28 cellular contexts compared by ENCODE assay signal in genomic region chr13:84985860-84986259, GRCh38.
A peak's percentile ranks its signal among the peaks of the same experiment; 100 is the strongest.
DNase-seq lines count a peak whose midpoint lies in the region; ATAC-seq and TF ChIP-seq lines count a peak whose summit lies in the region.
"Had no signal": no experiment of that assay in that cellular context is flagged by ENCODE, and none has a peak within 500 bp of the region (broad histone marks: within the 10 kb centered on the region; RNA-seq: fewer than 3 reads in every experiment).

No MANE protein-coding gene starts in this region.

- POLR2A ChIA-PET in AG04450 (lab: Yijun Ruan, JAX) = no interaction called here
- POLR2A ChIA-PET in OCI-LY7 (lab: Charles Lee) = interaction anchor here (1.3 kb wide), 1 partner anchor 23 kb away, joined by 4 read pairs; no protein-coding TSS in a partner anchor

- BruUV-seq in OCI-LY7 (replicated peaks; lab: Mats Ljungman, UMichigan) = no TSS peak

- no peak overlapping the region for H3K9ac ChIP-seq in Karpas-422 (ENCODE audit: low read length)
- H3K9ac ChIP-seq: BLaER1 treated with 17β-estradiol and CSF1 and Interleukin-3, amounts not matched to agents 10 nM and 100 nM had no signal

- H4K20me1 ChIP-seq in Karpas-422 (ENCODE audit: insufficient read depth, low read depth, low read length) (no peaks in the 10 kb centered on the region), OCI-LY7 (ENCODE audit: insufficient read depth, low read length) (no peaks in the 10 kb centered on the region)
- H4K20me1 ChIP-seq: BLaER1 treated with 17β-estradiol and CSF1 and Interleukin-3, amounts not matched to agents 10 nM and 100 nM had no signal

- no peak overlapping the region for H3K27ac ChIP-seq in AG04450 (ENCODE audit: low read depth, low read length)
- H3K27ac ChIP-seq in Karpas-422 (ENCODE audit: low read length) = no peak overlapping the region
- no peak overlapping the region for H3K27ac ChIP-seq in OCI-LY7 (ENCODE audit: low read depth, low read length, poor library complexity, severe bottlenecking)
- H3K27ac ChIP-seq: BLaER1 treated with 17β-estradiol and CSF1 and Interleukin-3, amounts not matched to agents 10 nM and 100 nM; gastroesophageal sphincter; HL-60; left ventricle myocardium inferior; spleen had no signal

- H3K4me2 ChIP-seq in Karpas-422 (ENCODE audit: low read depth, low read length, poor library complexity, severe bottlenecking) = no peak overlapping the region
- no peak overlapping the region for H3K4me2 ChIP-seq in OCI-LY7 (ENCODE audit: low read length)
- H3K4me2 ChIP-seq: BLaER1 treated with 17β-estradiol and CSF1 and Interleukin-3, amounts not matched to agents 10 nM and 100 nM had no signal

- H3K9me2 ChIP-seq in Karpas-422 (replicated peaks; ENCODE audit: insufficient read depth, low read length) (no peaks in the 10 kb centered on the region), OCI-LY7 (ENCODE audit: insufficient read depth, low read length) (no peaks in the 10 kb centered on the region)

- H3K4me3 ChIP-seq in AG04450 (ENCODE audit: low read depth, low read length) = no peak overlapping the region
- no peak overlapping the region for H3K4me3 ChIP-seq in Karpas-422 (ENCODE audit: low read length)
- H3K4me3 ChIP-seq in OCI-LY7 (ENCODE audit: low read depth, low read length, poor library complexity, severe bottlenecking) = no peak overlapping the region
- H3K4me3 ChIP-seq: BLaER1 treated with 17β-estradiol and CSF1 and Interleukin-3, amounts not matched to agents 10 nM and 100 nM; gastroesophageal sphincter; left ventricle myocardium inferior; spleen had no signal

- H3K27me3 ChIP-seq in AG04450 (ENCODE audit: control insufficient read depth, insufficient read depth, low read length) (no peaks in the 10 kb centered on the region), Karpas-422 (ENCODE audit: low read length) (no peaks in the 10 kb centered on the region)
- H3K27me3 ChIP-seq: BLaER1 treated with 17β-estradiol and CSF1 and Interleukin-3, amounts not matched to agents 10 nM and 100 nM; gastroesophageal sphincter; spleen had no signal

- H2AFZ ChIP-seq in Karpas-422 (ENCODE audit: low read length) (peak overlapping the region; percentile 85; the same call in 1 of the 2 replicates), OCI-LY7 (ENCODE audit: low read length) (peak overlapping the region; percentile 76; the same call in 1 of the 2 replicates)

- H3K4me1 ChIP-seq in Karpas-422 (ENCODE audit: low read length) (peaks cover under 1% of the 10 kb centered on the region), OCI-LY7 (ENCODE audit: insufficient read depth, low read length, poor library complexity, severe bottlenecking) (peaks cover 14% of the 10 kb centered on the region)
- H3K4me1 ChIP-seq: BLaER1 treated with 17β-estradiol and CSF1 and Interleukin-3, amounts not matched to agents 10 nM and 100 nM; Caco-2; gastroesophageal sphincter; left ventricle myocardium inferior; spleen had no signal

- no peaks in the 10 kb centered on the region for H3K79me2 ChIP-seq in Karpas-422 (ENCODE audit: low read length)
- no peaks in the 10 kb centered on the region for H3K79me2 ChIP-seq in OCI-LY7 (ENCODE audit: insufficient read depth, low read depth, low read length)

- peak; percentile 29 for TF ChIP-seq CTCF in AG04450 (IDR thresholded peaks at IDR 0.05; ENCODE audit: low read depth, low read length)
- peak; percentile 73 for TF ChIP-seq CTCF in OCI-LY7 (conservative IDR thresholded peaks at IDR 0.05; ENCODE audit: low read length)

- intact Hi-C loops in OCI-LY7 (cut with micrococcal nuclease; ENCODE audit: unreplicated experiment) = no loop called here

- ATAC-seq in GM21576 (IDR thresholded peaks at IDR 0.05; ENCODE audit: unreplicated experiment) (no peak), HG03571 (IDR thresholded peaks at IDR 0.05; ENCODE audit: unreplicated experiment) (no peak)
- ATAC-seq: activated CD4-positive, alpha-beta T cell treated with anti-CD3 and anti-CD28 coated beads for 36 hours; gastroesophageal sphincter; natural killer cell; stimulated activated effector memory CD8-positive, alpha-beta T cell treated with anti-CD3 and anti-CD28 coated beads, Interleukin-12 subunit alpha, Interleukin-12 subunit beta, amount 100 ng/mL, for 72 hours had no signal

- CTCF ChIA-PET in AG04450 (lab: Charles Lee) = no interaction called here
- CTCF ChIA-PET in OCI-LY7 (lab: Charles Lee; ENCODE audit: unreplicated experiment) = no interaction called here

- DNase-seq in AG04450 (ENCODE audit: low read depth, low spot score) (no peak), Karpas-422 (no peak), OCI-LY7 (ENCODE audit: low spot score) (peak; percentile 37), cerebellar cortex (ENCODE audit: low spot score) (peak; percentile 12), NCI-H1694 treated with DMSO at 0.1 percent for 48 hours (lab: John Stamatoyannopoulos, UW) (no peak), NCI-H2171 (lab: John Stamatoyannopoulos, UW) (no peak)
- DNase-seq: activated CD4-positive, alpha-beta T cell treated with anti-CD3 and anti-CD28 coated beads for 36 hours; activated CD8-positive, alpha-beta memory T cell treated with anti-CD3 and anti-CD28 coated beads for 24 hours; activated gamma-delta T cell treated with Interleukin-2 at 50 U/mL for 16 hours; activated T-cell treated with anti-CD3 and anti-CD28 coated beads, Interleukin-2, amount 50 U/mL, for 1 hour; DMS79 treated with DMSO at 0.1 percent for 48 hours; effector memory CD4-positive, alpha-beta T cell; hippocampal formation; left ventricle myocardium inferior; natural killer cell; NCI-H1417; NCI-H2107; NCI-H526 treated with DMSO at 0.1 percent for 48 hours; retina; spleen; stimulated activated CD4-positive, alpha-beta T cell treated with anti-CD3 and anti-CD28 coated beads, Interleukin-2, amount 100 ng/mL, for 48 hours had no signal

- H3K36me3 ChIP-seq in Karpas-422 (ENCODE audit: insufficient read depth, low read length) (no peaks in the 10 kb centered on the region), OCI-LY7 (ENCODE audit: insufficient read depth, low read length) (peaks cover 9% of the 10 kb centered on the region)
- H3K36me3 ChIP-seq: BLaER1 treated with 17β-estradiol and CSF1 and Interleukin-3, amounts not matched to agents 10 nM and 100 nM; gastroesophageal sphincter; left ventricle myocardium inferior; spleen had no signal

- H3K9me3 ChIP-seq in AG04450 (ENCODE audit: control insufficient read depth, insufficient read depth, low read length) = no peaks in the 10 kb centered on the region
- H3K9me3 ChIP-seq in Karpas-422 (ENCODE audit: low read length) = peaks cover 6% of the 10 kb centered on the region
- H3K9me3 ChIP-seq in OCI-LY7 (ENCODE audit: low read length) = peaks cover 26% of the 10 kb centered on the region; the same call in 1 of the 2 replicates
- H3K9me3 ChIP-seq: Caco-2, gastroesophageal sphincter, left ventricle myocardium inferior, spleen had no signal

Comparison
In these comparisons a context has a peak if more than half of its experiments do, and no peak if none do; other contexts are left out.
1. DNase-seq: peak in OCI-LY7 (single experiment) and cerebellar cortex (single experiment); none in AG04450 (single experiment), Karpas-422 (single experiment), NCI-H1694 treated with DMSO at 0.1 percent for 48 hours (single experiment) and NCI-H2171 (single experiment).